11 cellular contexts compared by ENCODE assay signal in genomic region chr2:28004086-28004485, GRCh38.
DNase-seq lines count a peak whose midpoint lies in the region; ATAC-seq and TF ChIP-seq lines count a peak whose summit lies in the region.
"Had no signal": no experiment of that assay in that cellular context is flagged by ENCODE, and none has a peak within 500 bp of the region (broad histone marks: within the 10 kb centered on the region; RNA-seq: fewer than 3 reads in every experiment).

No MANE protein-coding gene starts in this region.

- H3K79me2 ChIP-seq in ACC112 (ENCODE audit: control insufficient read depth, insufficient read depth, low read length, unreplicated experiment), result no peaks in the 10 kb centered on the region

- H3K36me3 ChIP-seq in ACC112 (ENCODE audit: insufficient read depth, low read length), result peaks cover 7% of the 10 kb centered on the region; the same call in 1 of the 2 replicates
- H3K36me3 ChIP-seq: upper lobe of right lung had no signal

- H3K27me3 ChIP-seq in ACC112 (ENCODE audit: insufficient read depth, low read length), result no peaks in the 10 kb centered on the region
- H3K27me3 ChIP-seq: upper lobe of right lung had no signal

- peak overlapping the region; percentile 60 for H3K27ac ChIP-seq in ACC112 (ENCODE audit: low read depth, low read length)
- H3K27ac ChIP-seq: upper lobe of right lung, VCaP had no signal

- peak; percentile 26 for DNase-seq in GM04504 (ENCODE audit: low read depth)
- DNase-seq in fibroblast of peridontal ligament (ENCODE audit: extremely low read depth), result peak; percentile 89
- DNase-seq in DMS79 (lab: John Stamatoyannopoulos, UW), result no peak
- DNase-seq in NCI-H2029 (lab: John Stamatoyannopoulos, UW), result no peak
- DNase-seq in NCI-H1694 (lab: John Stamatoyannopoulos, UW), result no peak
- DNase-seq in NCI-H1092 treated with DMSO at 0.1 percent for 48 hours (lab: John Stamatoyannopoulos, UW), result no peak
- DNase-seq: immature natural killer cell, upper lobe of right lung had no signal

- no peak overlapping the region for H3K4me3 ChIP-seq in ACC112 (ENCODE audit: low read depth, low read length)
- H3K4me3 ChIP-seq: upper lobe of right lung had no signal

- peaks cover 15% of the 10 kb centered on the region for H3K4me1 ChIP-seq in ACC112 (ENCODE audit: control insufficient read depth, insufficient read depth, low read length, unreplicated experiment)
- H3K4me1 ChIP-seq: upper lobe of right lung had no signal

- no peak overlapping the region for H2AFZ ChIP-seq in ACC112 (ENCODE audit: low read length, unreplicated experiment)

- peak; percentile 84 for ATAC-seq in SK-N-SH treated with all-trans-retinoic acid at 6 μM for 48 hours
- ATAC-seq: upper lobe of right lung had no signal

TF ChIP-seq in SK-N-SH treated with all-trans-retinoic acid at 6 μM for 48 hours, 23 proteins besides CTCF, POLR2A, EP300 and RAD21:
- TF ChIP-seq POU6F1 (CRISPR knock-in tag; IDR thresholded peaks at IDR 0.05; ENCODE audit: borderline replicate concordance, low read depth) (no peak), ZC3H10 (CRISPR knock-in tag; IDR thresholded peaks at IDR 0.05) (no peak), OSR1 (CRISPR knock-in tag; IDR thresholded peaks at IDR 0.05) (no peak)

Comparison
In these comparisons a context has a peak if more than half of its experiments do, and no peak if none do; other contexts are left out.
1. DNase-seq: peak in GM04504 (single experiment) and fibroblast of peridontal ligament (single experiment); none in DMS79 (single experiment), NCI-H2029 (single experiment), NCI-H1694 (single experiment) and NCI-H1092 treated with DMSO at 0.1 percent for 48 hours (single experiment).